Comparison of ENCODE assay signal across 20 cellular contexts in the genomic region with DNA sequence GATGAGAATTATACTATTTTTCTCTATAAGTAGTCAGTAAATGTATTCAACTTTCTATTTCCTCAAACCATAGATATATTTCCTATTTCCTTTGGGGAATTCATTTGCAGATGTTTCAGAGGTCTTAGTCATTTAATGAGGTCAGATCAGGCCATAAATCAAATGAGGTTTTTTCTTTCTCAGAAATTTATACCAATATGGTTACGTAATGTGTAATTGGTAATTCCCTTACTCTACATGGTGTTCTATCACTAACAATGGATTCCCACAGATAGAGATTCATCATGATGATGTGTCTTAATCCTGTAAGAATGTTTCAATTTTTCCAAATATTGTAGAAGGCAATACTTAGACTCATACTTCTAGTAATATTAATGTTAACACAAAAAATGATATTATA.
DNase-seq lines count a peak whose midpoint lies in the region; ATAC-seq and TF ChIP-seq lines count a peak whose summit lies in the region.
"Had no signal": no experiment of that assay in that cellular context is flagged by ENCODE, and none has a peak within 500 bp of the region (broad histone marks: within the 10 kb centered on the region; RNA-seq: fewer than 3 reads in every experiment).

No MANE protein-coding gene starts in this region.

- no peaks in the 10 kb centered on the region for H3K27me3 Mint-ChIP-seq in effector memory CD8-positive, alpha-beta T cell

- no peaks in the 10 kb centered on the region for H3K9me3 ChIP-seq in ovary
- H3K9me3 ChIP-seq: gastroesophageal sphincter, left lung, Peyer's patch, thoracic aorta had no signal

- H3K27ac Mint-ChIP-seq in effector memory CD8-positive, alpha-beta T cell, result no peak overlapping the region

- intact Hi-C loops in ovary (cut with DNase I), result no loop called here

- H3K4me1 Mint-ChIP-seq in effector memory CD8-positive, alpha-beta T cell (ENCODE audit: low read depth in 2 of 2), result peaks cover 0 to 2% of the 10 kb centered on the region in 2 donors

- H3K27ac ChIP-seq in ovary, result no peak overlapping the region
- H3K27ac ChIP-seq: brain microvascular endothelial cell, coronary artery, gastroesophageal sphincter, left lung, Peyer's patch, thoracic aorta had no signal

- TF ChIP-seq POLR2A in ovary (IDR thresholded peaks at IDR 0.05), result no peak

- no peak overlapping the region for H3K4me3 Mint-ChIP-seq in effector memory CD8-positive, alpha-beta T cell

- ATAC-seq in effector memory CD8-positive, alpha-beta T cell (replicated peaks), result peak; percentile 61
- no peak for ATAC-seq in HG03135 (IDR thresholded peaks at IDR 0.05; ENCODE audit: unreplicated experiment)
- ATAC-seq: gastroesophageal sphincter, left lung had no signal

- no peaks in the 10 kb centered on the region for H3K27me3 ChIP-seq in ovary
- H3K27me3 ChIP-seq: brain microvascular endothelial cell, gastroesophageal sphincter, left lung, Peyer's patch had no signal

- no peak overlapping the region for H3K4me3 ChIP-seq in ovary
- H3K4me3 ChIP-seq: coronary artery, gastroesophageal sphincter, left lung, Peyer's patch, thoracic aorta had no signal

- TF ChIP-seq CTCF in ovary (IDR thresholded peaks at IDR 0.05), result no peak

- H3K9me3 Mint-ChIP-seq in effector memory CD8-positive, alpha-beta T cell, result no peaks in the 10 kb centered on the region

- 48 to 94% (median 78%) methylated on average over 1 of the region's 1 CpG for WGBS in ovary, 3 donors

- H3K36me3 Mint-ChIP-seq in effector memory CD8-positive, alpha-beta T cell (ENCODE audit: insufficient read depth), result peaks cover 20% of the 10 kb centered on the region

- no peaks in the 10 kb centered on the region for H3K4me1 ChIP-seq in ovary (ENCODE audit: insufficient read depth)
- H3K4me1 ChIP-seq: gastroesophageal sphincter, left lung, Peyer's patch had no signal

- DNase-seq in A172 (ENCODE audit: low spot score) (peak; percentile 68), GF-D8 (lab: John Stamatoyannopoulos, UW) (peak; percentile 20), RKO (ENCODE audit: low spot score) (peak; percentile 29), superior temporal gyrus (ENCODE audit: extremely low spot score) (no peak), ovary (no peak), NCI-H524 (lab: John Stamatoyannopoulos, UW) (no peak)
- no peak for DNase-seq in effector memory CD8-positive, alpha-beta T cell
- DNase-seq: activated naive CD4-positive, alpha-beta T cell treated with Interleukin-2 at 50 U/mL for 16 hours; brain microvascular endothelial cell; left lung; MM.1S; NCI-H2029 treated with DMSO at 0.1 percent for 48 hours; NCI-H526 treated with DMSO at 0.1 percent for 48 hours; occipital lobe; Peyer's patch; stimulated activated CD4-positive, alpha-beta T cell treated with anti-CD3 and anti-CD28 coated beads, Interleukin-2, amount 100 ng/mL, for 48 hours had no signal

- no peak for TF ChIP-seq EP300 in ovary (IDR thresholded peaks at IDR 0.05)

- H3K36me3 ChIP-seq in ovary, result no peaks in the 10 kb centered on the region
- H3K36me3 ChIP-seq: brain microvascular endothelial cell, gastroesophageal sphincter, left lung, Peyer's patch, thoracic aorta had no signal

Comparison
In these comparisons a context has a peak if more than half of its experiments do, and no peak if none do; other contexts are left out.
1. DNase-seq: peak in A172 (single experiment), GF-D8 (single experiment) and RKO (single experiment); none in effector memory CD8-positive, alpha-beta T cell (0 of 3), superior temporal gyrus (single experiment), ovary (0 of 5) and NCI-H524 (0 of 2).